Comparison of ENCODE assay signal across 1 cellular context in genomic region chr4:47992475-47992874, GRCh38. TPM values are rescaled to one million over a fixed set of nuclear protein-coding genes. Genes with fewer than 3 reads are reported as not detected.
"Had no signal": no experiment of that assay in that cellular context is flagged by ENCODE, and none has a peak within 500 bp of the region (broad histone marks: within the 10 kb centered on the region; RNA-seq: fewer than 3 reads in every experiment).

No MANE protein-coding gene starts in this region.

RNA-seq across cellular contexts. Expression of gene CNGA1, which starts 24.0 kb away (rescaled TPM):
- polyA plus RNA-seq: GM23248 had no signal
